Comparison of ENCODE assay signal across 8 cellular contexts in genomic region chr13:100673831-100674362, GRCh38. TPM values are rescaled to one million over a fixed set of nuclear protein-coding genes. Genes with fewer than 3 reads are reported as not detected.
A peak's percentile ranks its signal among the peaks of the same experiment; 100 is the strongest.
DNase-seq lines count a peak whose midpoint lies in the region; ATAC-seq and TF ChIP-seq lines count a peak whose summit lies in the region.

No MANE protein-coding gene starts in this region.

- intact Hi-C loops in activated T-helper 2 cell treated with anti-CD3 and anti-CD28 coated beads, Interferon-gamma antibody, Interleukin-2, Interleukin-4, amounts not matched to agents 10 μg/mL and 5 μg/mL and 100 μg/mL, durations not matched to agents 14 hours and 24 hours and 36 hours (cut with micrococcal nuclease), result loop anchor here (2.0 to 5.0 kb wide), 2 partner anchors 85 to 203 kb away; partner anchors contain the start of gene GGACT

- TF ChIP-seq POLR2A in suprapubic skin (IDR thresholded peaks at IDR 0.05), result no peak

- TF ChIP-seq CTCF in OCI-LY3 (IDR thresholded peaks at IDR 0.05; ENCODE audit: low read depth, low read length) (no peak), fibroblast of the aortic adventitia (IDR thresholded peaks at IDR 0.05; ENCODE audit: insufficient read depth, low read length) (no peak), nephron (IDR thresholded peaks at IDR 0.05; ENCODE audit: unreplicated experiment in 3 of 3) (no peak), suprapubic skin (IDR thresholded peaks at IDR 0.05) (no peak)

- H3K27ac Mint-ChIP-seq in activated T-helper 2 cell treated with anti-CD3 and anti-CD28 coated beads, Interferon-gamma antibody, Interleukin-2, Interleukin-4, amounts not matched to agents 10 μg/mL and 5 μg/mL and 100 μg/mL, durations not matched to agents 14 hours and 24 hours and 36 hours, result peak overlapping the region; percentile 95
- peak overlapping the region; percentile 87 to 97 (median 97) for H3K27ac Mint-ChIP-seq in nephron

- no peak for TF ChIP-seq EP300 in suprapubic skin (IDR thresholded peaks at IDR 0.05)

- H3K4me1 ChIP-seq in OCI-LY3 (ENCODE audit: low read length) (peaks cover 12% of the 10 kb centered on the region; the same call in 1 of the 2 replicates), suprapubic skin (peaks cover 18% of the 10 kb centered on the region)

- H3K27ac ChIP-seq in OCI-LY3 (ENCODE audit: low read length) (0 out of 2 replicates have a peak overlapping the region, but pooled peaks have one; percentile 3), suprapubic skin (peak overlapping the region; percentile 88)

- H3K4me2 ChIP-seq in OCI-LY3 (ENCODE audit: low read length), result peak overlapping the region; percentile 86

- WGBS in suprapubic skin, result under 1% methylated on average over 32 of the region's 50 CpGs

- H3K4me3 ChIP-seq in OCI-LY3 (ENCODE audit: low read length), result peak overlapping the region; percentile 93
- peak overlapping the region; percentile 73 for H3K4me3 ChIP-seq in fibroblast of the aortic adventitia (ENCODE audit: low read depth, low read length)
- H3K4me3 ChIP-seq in suprapubic skin, result peak overlapping the region; percentile 94

- peaks cover 12% of the 10 kb centered on the region for H3K36me3 ChIP-seq in OCI-LY3 (replicated peaks; ENCODE audit: low read depth, low read length)
- peaks cover 6% of the 10 kb centered on the region for H3K36me3 ChIP-seq in suprapubic skin

- peaks cover 18% of the 10 kb centered on the region for H3K4me1 Mint-ChIP-seq in activated T-helper 2 cell treated with anti-CD3 and anti-CD28 coated beads, Interferon-gamma antibody, Interleukin-2, Interleukin-4, amounts not matched to agents 10 μg/mL and 5 μg/mL and 100 μg/mL, durations not matched to agents 14 hours and 24 hours and 36 hours (ENCODE audit: low read depth)
- peaks cover 30% of the 10 kb centered on the region for H3K4me1 Mint-ChIP-seq in nephron

- H3K9me3 ChIP-seq in OCI-LY3 (ENCODE audit: insufficient read depth, low read length) (no peaks in the 10 kb centered on the region), suprapubic skin (no peaks in the 10 kb centered on the region)

- peak; percentile 75 for DNase-seq in CD1c-positive myeloid dendritic cell (ENCODE audit: extremely low spot score)
- peak; percentile 44 for DNase-seq in activated T-helper 2 cell treated with anti-CD3 and anti-CD28 coated beads, Interferon-gamma antibody, Interleukin-2, Interleukin-4, amounts not matched to agents 10 μg/mL and 5 μg/mL and 100 μg/mL, durations not matched to agents 14 hours and 24 hours and 36 hours (ENCODE audit: low spot score)
- peak; percentile 89 for DNase-seq in fibroblast of the aortic adventitia (ENCODE audit: low read depth)
- no peak for DNase-seq in suprapubic skin (ENCODE audit: low spot score in 2 of 2)

- H3K27me3 Mint-ChIP-seq in activated T-helper 2 cell treated with anti-CD3 and anti-CD28 coated beads, Interferon-gamma antibody, Interleukin-2, Interleukin-4, amounts not matched to agents 10 μg/mL and 5 μg/mL and 100 μg/mL, durations not matched to agents 14 hours and 24 hours and 36 hours (ENCODE audit: low read depth), result peaks cover 19% of the 10 kb centered on the region
- H3K27me3 Mint-ChIP-seq in nephron (ENCODE audit: low read depth), result peaks cover 9% of the 10 kb centered on the region

- ATAC-seq in GM19324 (IDR thresholded peaks at IDR 0.05; ENCODE audit: low FRiP score, unreplicated experiment) (peak; percentile 15), HG03354 (IDR thresholded peaks at IDR 0.05; ENCODE audit: poor library complexity, severe bottlenecking, unreplicated experiment) (peak; percentile 27)

- H3K36me3 Mint-ChIP-seq in activated T-helper 2 cell treated with anti-CD3 and anti-CD28 coated beads, Interferon-gamma antibody, Interleukin-2, Interleukin-4, amounts not matched to agents 10 μg/mL and 5 μg/mL and 100 μg/mL, durations not matched to agents 14 hours and 24 hours and 36 hours (ENCODE audit: low read depth), result peaks cover 14% of the 10 kb centered on the region
- H3K36me3 Mint-ChIP-seq in nephron (ENCODE audit: low read depth), result peaks cover 8% of the 10 kb centered on the region

- H3K79me2 ChIP-seq in OCI-LY3 (ENCODE audit: low read length), result peaks cover 46% of the 10 kb centered on the region

- H4K20me1 ChIP-seq in OCI-LY3 (ENCODE audit: insufficient read depth, low read length), result peaks cover 11% of the 10 kb centered on the region

- H3K4me3 Mint-ChIP-seq in activated T-helper 2 cell treated with anti-CD3 and anti-CD28 coated beads, Interferon-gamma antibody, Interleukin-2, Interleukin-4, amounts not matched to agents 10 μg/mL and 5 μg/mL and 100 μg/mL, durations not matched to agents 14 hours and 24 hours and 36 hours (ENCODE audit: low read depth), result peak overlapping the region; percentile 94
- H3K4me3 Mint-ChIP-seq in nephron, result peak overlapping the region; percentile 91 to 98 (median 96)

- H2AFZ ChIP-seq in OCI-LY3 (ENCODE audit: low read depth, low read length), result no peak overlapping the region

- H3K9me3 Mint-ChIP-seq in activated T-helper 2 cell treated with anti-CD3 and anti-CD28 coated beads, Interferon-gamma antibody, Interleukin-2, Interleukin-4, amounts not matched to agents 10 μg/mL and 5 μg/mL and 100 μg/mL, durations not matched to agents 14 hours and 24 hours and 36 hours, result no peaks in the 10 kb centered on the region
- H3K9me3 Mint-ChIP-seq in nephron, result peaks cover 4% of the 10 kb centered on the region

- H3K9ac ChIP-seq in OCI-LY3 (ENCODE audit: low read length), result peak overlapping the region; percentile 76

- H3K27me3 ChIP-seq in OCI-LY3 (ENCODE audit: low read depth, low read length), result 0 out of 2 replicates have a peak, but pooled peaks cover 3% of the 10 kb centered on the region
- H3K27me3 ChIP-seq in suprapubic skin, result no peaks in the 10 kb centered on the region

RNA-seq across cellular contexts. Expression of gene TMTC4, which starts 0.7 kb away (rescaled TPM):
- total RNA-seq in activated T-helper 2 cell treated with anti-CD3 and anti-CD28 coated beads, Interferon-gamma antibody, Interleukin-2, Interleukin-4, amounts not matched to agents 10 μg/mL and 5 μg/mL and 100 μg/mL, durations not matched to agents 14 hours and 24 hours and 36 hours, result 19.2 and 20.3 TPM in 2 replicates
- total RNA-seq in fibroblast of the aortic adventitia (ENCODE audit: low replicate concordance), result 19.5 and 23.3 TPM in 2 replicates
- total RNA-seq in suprapubic skin, result 10 to 100 TPM; 17.6 to 37.9 (median 21.0) TPM

Comparison
In these comparisons a context has a peak if more than half of its experiments do, and no peak if none do; other contexts are left out.
1. DNase-seq: peak in CD1c-positive myeloid dendritic cell (single experiment), activated T-helper 2 cell treated with anti-CD3 and anti-CD28 coated beads, Interferon-gamma antibody, Interleukin-2, Interleukin-4, amounts not matched to agents 10 μg/mL and 5 μg/mL and 100 μg/mL, durations not matched to agents 14 hours and 24 hours and 36 hours (single experiment) and fibroblast of the aortic adventitia (single experiment); none in suprapubic skin (0 of 2).
2. Peak in every context shown above with its lines, with median percentiles within 50 percentile points of each other: H3K4me3 ChIP-seq.